Comparison of ENCODE assay signal across 9 cellular contexts in the genomic region with DNA sequence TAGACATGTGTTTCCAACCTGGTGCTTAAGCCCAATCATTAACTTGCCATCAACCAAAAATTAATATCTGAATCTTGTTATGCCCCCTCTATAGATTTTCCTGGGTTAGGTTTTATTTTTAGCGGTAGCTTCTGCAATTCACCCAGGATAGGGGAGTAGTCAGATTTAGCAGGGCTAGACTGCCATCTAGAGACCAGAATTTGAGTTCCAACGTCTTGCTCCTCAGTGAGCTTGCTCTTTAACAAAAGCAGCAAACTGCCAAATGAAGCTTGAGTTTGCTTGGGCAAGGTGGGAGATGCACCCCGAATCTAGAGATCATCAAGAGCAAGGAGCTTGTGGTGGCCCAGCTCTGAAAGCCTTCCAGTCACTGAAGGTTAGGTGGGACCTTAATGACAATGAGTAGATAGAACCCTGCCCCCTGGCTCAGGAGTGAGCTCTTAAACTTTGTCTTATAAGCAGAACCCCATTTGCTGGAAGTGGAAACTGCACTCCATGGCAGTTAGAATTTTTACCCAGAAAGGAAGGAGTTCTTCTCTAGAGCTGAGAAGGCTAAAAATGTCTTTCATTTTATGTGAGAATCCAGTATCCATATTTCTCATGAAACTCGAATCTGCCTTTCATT.
DNase-seq lines count a peak whose midpoint lies in the region; ATAC-seq and TF ChIP-seq lines count a peak whose summit lies in the region.
"Had no signal": no experiment of that assay in that cellular context is flagged by ENCODE, and none has a peak within 500 bp of the region (broad histone marks: within the 10 kb centered on the region; RNA-seq: fewer than 3 reads in every experiment).

No MANE protein-coding gene starts in this region.

- TF ChIP-seq CTCF in nephron progenitor cell (IDR thresholded peaks at IDR 0.05) = peak; percentile 56

- ATAC-seq in HG03571 (IDR thresholded peaks at IDR 0.05; ENCODE audit: unreplicated experiment) = no peak

- H3K9me3 Mint-ChIP-seq in nephron progenitor cell = no peaks in the 10 kb centered on the region

- H3K4me3 Mint-ChIP-seq in nephron progenitor cell = no peak overlapping the region
- H3K4me3 Mint-ChIP-seq: CD4-positive, CD25-positive, alpha-beta regulatory T cell had no signal

- no peaks in the 10 kb centered on the region for H3K36me3 Mint-ChIP-seq in nephron progenitor cell (ENCODE audit: low read depth)
- H3K36me3 Mint-ChIP-seq: CD4-positive, CD25-positive, alpha-beta regulatory T cell had no signal

- H3K4me1 Mint-ChIP-seq in nephron progenitor cell = peaks cover 28% of the 10 kb centered on the region

- H3K27me3 Mint-ChIP-seq in nephron progenitor cell (ENCODE audit: low read depth, poor library complexity) = peaks cover 3% of the 10 kb centered on the region
- H3K27me3 Mint-ChIP-seq: CD4-positive, CD25-positive, alpha-beta regulatory T cell had no signal

- peak; percentile 69 for TF ChIP-seq RAD21 in Ishikawa (IDR thresholded peaks at IDR 0.05; ENCODE audit: low read depth)

- TF ChIP-seq EP300 in Ishikawa (IDR thresholded peaks at IDR 0.05; ENCODE audit: borderline replicate concordance) = no peak

- DNase-seq in NCI-H510A treated with DMSO at 0.1 percent for 48 hours (lab: John Stamatoyannopoulos, UW) (peak; percentile 48), NCI-H510A (lab: John Stamatoyannopoulos, UW) (no peak), RPMI8226 (peak; percentile 44), fibroblast of gingiva (ENCODE audit: low read depth) (peak; percentile 62), nephron progenitor cell (peak; percentile 54)
- DNase-seq in activated naive CD4-positive, alpha-beta T cell (lab: John Stamatoyannopoulos, UW) = no peak

- no peak overlapping the region for H3K27ac Mint-ChIP-seq in nephron progenitor cell
- H3K27ac Mint-ChIP-seq: CD4-positive, CD25-positive, alpha-beta regulatory T cell had no signal

TF ChIP-seq in Ishikawa, 13 proteins besides CTCF, POLR2A, EP300 and RAD21:
- TF ChIP-seq NFIC (IDR thresholded peaks at IDR 0.05) (no peak), TCF12 (IDR thresholded peaks at IDR 0.05; ENCODE audit: low read depth) (no peak)
- TF ChIP-seq, protein P1, sequence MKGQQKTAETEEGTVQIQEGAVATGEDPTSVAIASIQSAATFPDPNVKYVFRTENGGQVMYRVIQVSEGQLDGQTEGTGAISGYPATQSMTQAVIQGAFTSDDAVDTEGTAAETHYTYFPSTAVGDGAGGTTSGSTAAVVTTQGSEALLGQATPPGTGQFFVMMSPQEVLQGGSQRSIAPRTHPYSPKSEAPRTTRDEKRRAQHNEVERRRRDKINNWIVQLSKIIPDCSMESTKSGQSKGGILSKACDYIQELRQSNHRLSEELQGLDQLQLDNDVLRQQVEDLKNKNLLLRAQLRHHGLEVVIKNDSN (IDR thresholded peaks at IDR 0.05) = no peak

Comparison
In these comparisons a context has a peak if more than half of its experiments do, and no peak if none do; other contexts are left out.
1. DNase-seq: peak in NCI-H510A treated with DMSO at 0.1 percent for 48 hours (single experiment), RPMI8226 (single experiment), fibroblast of gingiva (single experiment) and nephron progenitor cell (single experiment); none in NCI-H510A (single experiment) and activated naive CD4-positive, alpha-beta T cell (0 of 4).